Comparison of ENCODE assay signal across 1 cellular context in the genomic region with DNA sequence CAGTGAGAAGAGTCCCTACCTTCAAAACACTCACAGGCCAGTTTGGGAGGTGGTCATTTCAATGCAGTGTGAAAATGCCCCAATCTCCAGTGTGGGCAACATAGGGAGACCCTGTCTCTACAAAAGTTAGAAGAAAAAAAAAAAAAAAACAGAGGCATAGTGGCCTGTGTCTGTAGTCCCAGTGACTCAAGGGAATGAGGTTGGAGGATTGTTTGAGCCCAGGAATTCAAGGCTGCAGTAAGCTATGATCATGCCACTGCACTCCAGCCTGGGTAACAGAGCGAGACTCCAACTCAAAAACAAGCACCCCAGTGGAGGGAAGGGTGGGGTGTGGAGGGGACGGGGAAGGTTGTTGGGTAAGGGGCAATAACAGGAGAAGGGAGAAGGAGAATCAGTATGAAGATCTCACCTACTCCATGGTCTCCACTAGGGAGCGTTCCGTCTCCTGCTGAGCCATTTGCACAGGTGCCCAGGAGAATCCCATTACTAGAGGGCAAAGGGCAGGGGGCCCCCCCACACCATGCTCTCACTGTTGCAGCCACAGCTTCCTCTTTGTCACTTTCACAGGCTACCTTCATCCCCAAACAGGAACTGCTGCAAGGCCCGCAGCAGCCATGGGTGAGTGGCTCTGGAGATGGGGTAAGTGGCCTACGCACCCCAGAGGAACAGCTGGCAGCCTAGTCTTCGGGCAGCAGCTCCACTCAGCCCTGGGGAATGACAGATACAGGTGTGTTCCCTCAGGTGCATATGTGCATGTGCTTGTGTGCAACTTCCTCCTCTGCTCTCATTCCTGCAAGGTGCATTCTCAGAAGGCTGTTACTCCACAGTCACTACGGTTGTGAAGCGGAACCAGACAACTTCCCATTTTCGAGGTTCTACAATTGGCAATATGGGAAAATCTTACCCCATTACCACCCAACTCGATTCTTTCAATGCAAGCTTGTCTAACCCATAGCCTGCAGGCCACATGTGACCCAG.
A peak's percentile ranks its signal among the peaks of the same experiment; 100 is the strongest.
TF ChIP-seq lines count a peak whose summit lies in the region.

No MANE protein-coding gene starts in this region.

TF ChIP-seq in GM12878, 131 proteins besides CTCF, POLR2A, EP300 and RAD21 (continued from another document):
- TF ChIP-seq CUX1 (IDR thresholded peaks at IDR 0.05; ENCODE audit: insufficient replicate concordance, low read depth, low read length) = no peak
- no peak for TF ChIP-seq CHD1 (IDR thresholded peaks at IDR 0.05; ENCODE audit: low read depth, low read length)
- peak; percentile 97 for TF ChIP-seq TCF3 (IDR thresholded peaks at IDR 0.05; ENCODE audit: borderline replicate concordance, insufficient read depth, low read depth, low read length)
- peak; percentile 69; the same call in 1 of the 2 replicates for TF ChIP-seq BACH1 (IDR thresholded peaks at IDR 0.05; ENCODE audit: borderline replicate concordance)
- TF ChIP-seq RFX5 (IDR thresholded peaks at IDR 0.05; ENCODE audit: low read depth, low read length) = no peak
- TF ChIP-seq ZNF622 (IDR thresholded peaks at IDR 0.05) = no peak
- no peak for TF ChIP-seq MYC (IDR thresholded peaks at IDR 0.05; ENCODE audit: insufficient read depth, insufficient read length, insufficient replicate concordance, low read length, severe bottlenecking)
- TF ChIP-seq SPI1 (IDR thresholded peaks at IDR 0.05; ENCODE audit: borderline replicate concordance, insufficient read depth, low read depth, low read length) = peak; percentile 97
- TF ChIP-seq PML (IDR thresholded peaks at IDR 0.05; ENCODE audit: low read length) = no peak
- TF ChIP-seq NFYA (IDR thresholded peaks at IDR 0.05; ENCODE audit: borderline replicate concordance, low read depth, low read length) = no peak
- TF ChIP-seq NR2C1 (IDR thresholded peaks at IDR 0.05) = peak; percentile 86
- TF ChIP-seq CHD4 (IDR thresholded peaks at IDR 0.05) = no peak
- TF ChIP-seq, protein P1, sequence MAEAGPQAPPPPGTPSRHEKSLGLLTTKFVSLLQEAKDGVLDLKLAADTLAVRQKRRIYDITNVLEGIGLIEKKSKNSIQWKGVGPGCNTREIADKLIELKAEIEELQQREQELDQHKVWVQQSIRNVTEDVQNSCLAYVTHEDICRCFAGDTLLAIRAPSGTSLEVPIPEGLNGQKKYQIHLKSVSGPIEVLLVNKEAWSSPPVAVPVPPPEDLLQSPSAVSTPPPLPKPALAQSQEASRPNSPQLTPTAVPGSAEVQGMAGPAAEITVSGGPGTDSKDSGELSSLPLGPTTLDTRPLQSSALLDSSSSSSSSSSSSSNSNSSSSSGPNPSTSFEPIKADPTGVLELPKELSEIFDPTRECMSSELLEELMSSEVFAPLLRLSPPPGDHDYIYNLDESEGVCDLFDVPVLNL (IDR thresholded peaks at IDR 0.05; ENCODE audit: low read depth, low read length) = no peak
- TF ChIP-seq NR2F1 (conservative IDR thresholded peaks at IDR 0.05) = peak; percentile 100
- peak; percentile 83 for TF ChIP-seq CREM (IDR thresholded peaks at IDR 0.05; ENCODE audit: low read depth)
- no peak for TF ChIP-seq ZNF687 (IDR thresholded peaks at IDR 0.05)
- no peak for TF ChIP-seq ZBTB33 (IDR thresholded peaks at IDR 0.05)
- TF ChIP-seq RELA (IDR thresholded peaks at IDR 0.05; ENCODE audit: borderline replicate concordance, partially characterized antibody) = peak; percentile 68
- TF ChIP-seq SREBF1 (IDR thresholded peaks at IDR 0.05; ENCODE audit: low read length) = peak; percentile 66; the same call in 1 of the 2 replicates
- no peak for TF ChIP-seq SUPT20H (IDR thresholded peaks at IDR 0.05; ENCODE audit: borderline replicate concordance, control insufficient read depth, low read depth, low read length)
- TF ChIP-seq, protein P2, sequence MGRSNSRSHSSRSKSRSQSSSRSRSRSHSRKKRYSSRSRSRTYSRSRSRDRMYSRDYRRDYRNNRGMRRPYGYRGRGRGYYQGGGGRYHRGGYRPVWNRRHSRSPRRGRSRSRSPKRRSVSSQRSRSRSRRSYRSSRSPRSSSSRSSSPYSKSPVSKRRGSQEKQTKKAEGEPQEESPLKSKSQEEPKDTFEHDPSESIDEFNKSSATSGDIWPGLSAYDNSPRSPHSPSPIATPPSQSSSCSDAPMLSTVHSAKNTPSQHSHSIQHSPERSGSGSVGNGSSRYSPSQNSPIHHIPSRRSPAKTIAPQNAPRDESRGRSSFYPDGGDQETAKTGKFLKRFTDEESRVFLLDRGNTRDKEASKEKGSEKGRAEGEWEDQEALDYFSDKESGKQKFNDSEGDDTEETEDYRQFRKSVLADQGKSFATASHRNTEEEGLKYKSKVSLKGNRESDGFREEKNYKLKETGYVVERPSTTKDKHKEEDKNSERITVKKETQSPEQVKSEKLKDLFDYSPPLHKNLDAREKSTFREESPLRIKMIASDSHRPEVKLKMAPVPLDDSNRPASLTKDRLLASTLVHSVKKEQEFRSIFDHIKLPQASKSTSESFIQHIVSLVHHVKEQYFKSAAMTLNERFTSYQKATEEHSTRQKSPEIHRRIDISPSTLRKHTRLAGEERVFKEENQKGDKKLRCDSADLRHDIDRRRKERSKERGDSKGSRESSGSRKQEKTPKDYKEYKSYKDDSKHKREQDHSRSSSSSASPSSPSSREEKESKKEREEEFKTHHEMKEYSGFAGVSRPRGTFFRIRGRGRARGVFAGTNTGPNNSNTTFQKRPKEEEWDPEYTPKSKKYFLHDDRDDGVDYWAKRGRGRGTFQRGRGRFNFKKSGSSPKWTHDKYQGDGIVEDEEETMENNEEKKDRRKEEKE (IDR thresholded peaks at IDR 0.05) = no peak
- TF ChIP-seq YY1 (IDR thresholded peaks at IDR 0.05; ENCODE audit: low read depth, low read length) = peak; percentile 41; the same call in 1 of the 2 replicates
